Comparison of ENCODE assay signal across 17 cellular contexts in genomic region chr11:76169473-76169881, GRCh38. TPM values are rescaled to one million over a fixed set of nuclear protein-coding genes. Genes with fewer than 3 reads are reported as not detected.
DNase-seq lines count a peak whose midpoint lies in the region; ATAC-seq and TF ChIP-seq lines count a peak whose summit lies in the region.
"Had no signal": no experiment of that assay in that cellular context is flagged by ENCODE, and none has a peak within 500 bp of the region (broad histone marks: within the 10 kb centered on the region; RNA-seq: fewer than 3 reads in every experiment).

No MANE protein-coding gene starts in this region.

- WGBS in mesenchymal stem cell, result 75% methylated on average over 15 of the region's 15 CpGs

- H2AFZ ChIP-seq in mesenchymal stem cell (ENCODE audit: low read depth, low read length), result no peak overlapping the region

- no peak overlapping the region for H3K23ac ChIP-seq in mesenchymal stem cell (ENCODE audit: low read length in 2 of 2)

- H2BK5ac ChIP-seq in mesenchymal stem cell (ENCODE audit: low read depth, low read length, poor library complexity, severe bottlenecking), result no peak overlapping the region

- ATAC-seq in GM19023 (IDR thresholded peaks at IDR 0.05; ENCODE audit: unreplicated experiment), result peak; percentile 64
- peak; percentile 77 for ATAC-seq in HG02759 (IDR thresholded peaks at IDR 0.05; ENCODE audit: unreplicated experiment)
- no peak for ATAC-seq in HG03196 (IDR thresholded peaks at IDR 0.05; ENCODE audit: unreplicated experiment)
- ATAC-seq in HG02763 (IDR thresholded peaks at IDR 0.05; ENCODE audit: unreplicated experiment), result no peak
- no peak for ATAC-seq in GM18858 (IDR thresholded peaks at IDR 0.05; ENCODE audit: unreplicated experiment)
- ATAC-seq: activated CD8-positive, alpha-beta memory T cell treated with anti-CD3 and anti-CD28 coated beads, Interleukin-2, amount 10 ng/mL, durations not matched to agents 7 days and 5 days; natural killer cell had no signal

- peak overlapping the region; percentile 20 for H4K91ac ChIP-seq in mesenchymal stem cell (ENCODE audit: low read length)

- H2BK12ac ChIP-seq in mesenchymal stem cell (ENCODE audit: low read length in 2 of 2), result no peak overlapping the region

- H3K36me3 ChIP-seq in GM06990 (ENCODE audit: control insufficient read depth, insufficient read depth, low read length) (no peaks in the 10 kb centered on the region), mesenchymal stem cell (ENCODE audit: control insufficient read depth in 1 of 2, insufficient read depth in 2 of 2, low read depth in 1 of 2, low read length in 2 of 2) (no peaks in the 10 kb centered on the region)

- no peak overlapping the region for H3K9ac ChIP-seq in mesenchymal stem cell (ENCODE audit: low read length)

- H4K8ac ChIP-seq in mesenchymal stem cell (ENCODE audit: low read length), result no peak overlapping the region

- peak overlapping the region in 1 of 2 experiments; percentile 26 for H3K14ac ChIP-seq in mesenchymal stem cell (ENCODE audit: low read length in 2 of 2)

- no peak overlapping the region for H2AK5ac ChIP-seq in mesenchymal stem cell (ENCODE audit: low read length, severe bottlenecking)

- no peak overlapping the region for H2BK120ac ChIP-seq in mesenchymal stem cell (ENCODE audit: low read depth, low read length)

- no peak overlapping the region for H3K4me3 ChIP-seq in GM06990 (replicated peaks; ENCODE audit: low read depth, low read length)
- H3K4me3 ChIP-seq in mesenchymal stem cell (ENCODE audit: insufficient read depth in 1 of 2, low read depth in 1 of 2, low read length in 2 of 2), result no peak overlapping the region
- H3K4me3 ChIP-seq: lung had no signal

- H3K4me2 ChIP-seq in mesenchymal stem cell (ENCODE audit: low read length, poor library complexity, severe bottlenecking), result no peak overlapping the region

- no peak overlapping the region for H3K27ac ChIP-seq in mesenchymal stem cell (ENCODE audit: low read length, poor library complexity, severe bottlenecking)
- H3K27ac ChIP-seq: epithelial cell of prostate, RWPE1 had no signal

- H3K18ac ChIP-seq in mesenchymal stem cell (ENCODE audit: low read depth in 1 of 2, low read length in 2 of 2), result no peak overlapping the region

- DNase-seq in GM06990 (ENCODE audit: extremely low read depth, insufficient read length), result peak; percentile 61
- no peak for DNase-seq in mesenchymal stem cell
- no peak for DNase-seq in HuH-7.5 (ENCODE audit: low spot score)
- DNase-seq: activated CD8-positive, alpha-beta memory T cell treated with anti-CD3 and anti-CD28 coated beads, Interleukin-2, amount 10 ng/mL, durations not matched to agents 7 days and 5 days; AML-193; cortex of kidney; natural killer cell; NCI-H1930; retina had no signal

- H2BK15ac ChIP-seq in mesenchymal stem cell (ENCODE audit: low read depth, poor library complexity, severe bottlenecking), result no peak overlapping the region

- no peaks in the 10 kb centered on the region; the same call in 1 of the 2 replicates for H3K27me3 ChIP-seq in GM06990 (replicated peaks; ENCODE audit: control insufficient read depth, insufficient read depth, low read length)
- H3K27me3 ChIP-seq in mesenchymal stem cell (ENCODE audit: control insufficient read depth in 1 of 2, insufficient read depth in 1 of 2, low read length in 2 of 2), result peaks cover 22 to 63% of the 10 kb centered on the region in 2 experiments

- no peak for TF ChIP-seq CTCF in GM06990 (IDR thresholded peaks at IDR 0.05; ENCODE audit: insufficient read depth, low read length, poor library complexity, severe bottlenecking)

- H3K4ac ChIP-seq in mesenchymal stem cell (ENCODE audit: low read depth in 1 of 2, low read length in 2 of 2), result no peak overlapping the region

- H3K79me1 ChIP-seq in mesenchymal stem cell (replicated peaks; ENCODE audit: low read length, poor library complexity, severe bottlenecking), result no peaks in the 10 kb centered on the region

- H3K9me3 ChIP-seq in mesenchymal stem cell (ENCODE audit: control insufficient read depth, low read length), result no peaks in the 10 kb centered on the region

- peaks cover 8% of the 10 kb centered on the region for H3K4me1 ChIP-seq in mesenchymal stem cell (ENCODE audit: control insufficient read depth, insufficient read depth, low read depth, low read length)

RNA-seq across cellular contexts. Expression of gene WNT11, which starts 36.8 kb away (rescaled TPM):
- not detected for polyA plus RNA-seq in mesenchymal stem cell (2013, experiment 1 of 2)
- polyA plus RNA-seq in mesenchymal stem cell (2013, experiment 2 of 2), result not detected

Comparison
In these comparisons a context has a peak if more than half of its experiments do, and no peak if none do; other contexts are left out.
1. ATAC-seq: peak in GM19023 (single experiment) and HG02759 (single experiment); none in HG03196 (single experiment), HG02763 (single experiment) and GM18858 (single experiment).